Comparison of ENCODE assay signal across 7 cellular contexts in the genomic region with DNA sequence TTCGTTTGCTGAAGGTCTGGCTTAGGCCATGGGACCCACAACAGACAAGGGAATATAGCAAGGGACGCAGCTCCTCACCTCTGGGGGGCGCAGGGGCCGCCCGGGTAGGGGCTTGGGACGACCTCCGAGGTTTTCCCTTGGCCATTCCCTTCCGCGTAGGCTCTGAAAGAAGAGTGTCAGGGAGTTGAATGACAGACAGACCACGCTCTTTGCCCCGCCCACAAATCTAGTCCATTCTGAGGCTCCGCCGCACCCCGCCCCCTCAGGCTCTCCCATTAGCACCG. TPM values are rescaled to one million over a fixed set of nuclear protein-coding genes. Genes with fewer than 3 reads are reported as not detected.
A peak's percentile ranks its signal among the peaks of the same experiment; 100 is the strongest.
DNase-seq lines count a peak whose midpoint lies in the region; FAIRE-seq and TF ChIP-seq lines count a peak whose summit lies in the region.

No MANE protein-coding gene starts in this region.

- FAIRE-seq in frontal cortex (lab: Jason Lieb, UNC): no peak

- intact Hi-C loops in colonic mucosa (cut with DNase I): no loop called here
- intact Hi-C loops in tibial artery (cut with DNase I; ENCODE audit: low total_unique reads): no loop called here

- no peak overlapping the region for H3K18ac ChIP-seq in mesendoderm (ENCODE audit: low read length)

- H3K4me3 ChIP-seq in Loucy (ENCODE audit: low read length, poor library complexity, severe bottlenecking) (no peak overlapping the region), colonic mucosa (peak overlapping the region; percentile 33), mesendoderm (ENCODE audit: low read length) (no peak overlapping the region), tibial artery (peak overlapping the region; percentile 71 to 95)

- H2BK5ac ChIP-seq in mesendoderm (ENCODE audit: low read length): no peak overlapping the region

- no peak overlapping the region for H2BK15ac ChIP-seq in mesendoderm (replicated peaks; ENCODE audit: low read depth)

- TF ChIP-seq CTCF in Loucy (conservative IDR thresholded peaks at IDR 0.05; ENCODE audit: low read length): peak; percentile 36
- no peak for TF ChIP-seq CTCF in colonic mucosa (IDR thresholded peaks at IDR 0.05)
- peak in 1 of 2 experiments; percentile 21 for TF ChIP-seq CTCF in tibial artery (IDR thresholded peaks at IDR 0.05)

- peaks cover 25% of the 10 kb centered on the region; the same call in 1 of the 2 replicates for H3K36me3 ChIP-seq in Loucy (ENCODE audit: insufficient read depth, low read length)
- H3K36me3 ChIP-seq in colonic mucosa: no peaks in the 10 kb centered on the region
- H3K36me3 ChIP-seq in mesendoderm (ENCODE audit: control insufficient read depth, insufficient read depth, low read length): no peaks in the 10 kb centered on the region
- H3K36me3 ChIP-seq in tibial artery: no peaks in the 10 kb centered on the region

- DNase-seq in colonic mucosa (no peak), mesendoderm (no peak), tibial artery (no peak), frontal cortex (ENCODE audit: low spot score in 2 of 2) (no peak), hepatic stellate cell (ENCODE audit: low spot score) (no peak), NCI-H69 (lab: John Stamatoyannopoulos, UW) (no peak)

- H3K56ac ChIP-seq in mesendoderm (ENCODE audit: low read length): peak overlapping the region; percentile 69

- H3K4me2 ChIP-seq in Loucy (ENCODE audit: low read depth, low read length, poor library complexity, severe bottlenecking) (no peak overlapping the region), mesendoderm (ENCODE audit: low read length) (no peak overlapping the region)

- no peaks in the 10 kb centered on the region for H3K4me1 ChIP-seq in Loucy (ENCODE audit: insufficient read depth, low read length, poor library complexity, severe bottlenecking)
- no peaks in the 10 kb centered on the region for H3K4me1 ChIP-seq in colonic mucosa
- H3K4me1 ChIP-seq in mesendoderm (ENCODE audit: control insufficient read depth, low read depth, low read length): peaks cover 5% of the 10 kb centered on the region
- H3K4me1 ChIP-seq in tibial artery: peaks cover 0 to 15% (median 6%) of the 10 kb centered on the region in 4 donors

- no peak overlapping the region for H2AK5ac ChIP-seq in mesendoderm (ENCODE audit: low read length)

- H3K4ac ChIP-seq in mesendoderm (ENCODE audit: low read depth, low read length): no peak overlapping the region

- no peaks in the 10 kb centered on the region for H4K20me1 ChIP-seq in Loucy (ENCODE audit: insufficient read depth, low read length, poor library complexity, severe bottlenecking)

- H3K9me3 ChIP-seq in Loucy (ENCODE audit: insufficient read depth, low read depth, low read length) (no peaks in the 10 kb centered on the region), colonic mucosa (no peaks in the 10 kb centered on the region), tibial artery (no peaks in the 10 kb centered on the region)

- H3K79me2 ChIP-seq in Loucy (ENCODE audit: insufficient read depth, low read length): no peaks in the 10 kb centered on the region
- H3K79me2 ChIP-seq in mesendoderm (ENCODE audit: control insufficient read depth, insufficient read depth, low read length): no peaks in the 10 kb centered on the region

- H3K27ac ChIP-seq in colonic mucosa: peak overlapping the region; percentile 68
- H3K27ac ChIP-seq in mesendoderm (ENCODE audit: low read depth, low read length): no peak overlapping the region
- peak overlapping the region; percentile 62 to 86 for H3K27ac ChIP-seq in tibial artery

- H4K8ac ChIP-seq in mesendoderm (ENCODE audit: low read depth, low read length): no peak overlapping the region

- no peak overlapping the region for H2BK120ac ChIP-seq in mesendoderm (ENCODE audit: low read depth, low read length)

- no CpG with 5 or more reads among the region's 15 CpGs for WGBS in mesendoderm (ENCODE audit: extremely low coverage, insufficient coverage, low lambda C conversion rate)

- H3K9me2 ChIP-seq in Loucy (replicated peaks; ENCODE audit: low read depth, low read length): no peaks in the 10 kb centered on the region

- H3F3A ChIP-seq in Loucy (ENCODE audit: low read depth): no peaks in the 10 kb centered on the region

- H3K27me3 ChIP-seq in Loucy (ENCODE audit: insufficient read depth, low read length, poor library complexity, severe bottlenecking) (no peaks in the 10 kb centered on the region), colonic mucosa (no peaks in the 10 kb centered on the region), mesendoderm (ENCODE audit: insufficient read depth, low read length, poor library complexity) (no peaks in the 10 kb centered on the region), tibial artery (peaks cover 0 to 2% of the 10 kb centered on the region in 2 donors)

- H3K23ac ChIP-seq in mesendoderm (ENCODE audit: low read length): no peak overlapping the region

- no peak overlapping the region for H3K9ac ChIP-seq in Loucy (ENCODE audit: low read depth, low read length, poor library complexity, severe bottlenecking)
- H3K9ac ChIP-seq in colonic mucosa (ENCODE audit: low read depth in 2 of 2, low read length in 2 of 2): peak overlapping the region; percentile 28 to 77
- H3K9ac ChIP-seq in mesendoderm (ENCODE audit: low read length): peak overlapping the region; percentile 21

- peaks cover 11% of the 10 kb centered on the region for H3K79me1 ChIP-seq in mesendoderm (ENCODE audit: low read length)

- no peak overlapping the region for H4K5ac ChIP-seq in mesendoderm (ENCODE audit: low read length)

- no peak overlapping the region for H2AFZ ChIP-seq in Loucy (ENCODE audit: low read length)

RNA-seq across cellular contexts. Expression of a gene that starts 11.4 kb away (rescaled TPM):
- 10 to 100 TPM; 19.5 to 31.9 TPM for total RNA-seq in colonic mucosa
- 25.9 TPM for polyA plus RNA-seq in mesendoderm (2013, experiment 1 of 2)
- 24.4 TPM for polyA plus RNA-seq in mesendoderm (2013, experiment 2 of 2)
- total RNA-seq in frontal cortex: 2.4 TPM

RNA-seq across cellular contexts. Expression of a gene that starts 22.9 kb away (rescaled TPM):
- total RNA-seq in colonic mucosa: under 1 TPM; 0.49 to 0.96 TPM
- 0.06 TPM for polyA plus RNA-seq in mesendoderm (2013, experiment 1 of 2)
- 0.08 TPM for polyA plus RNA-seq in mesendoderm (2013, experiment 2 of 2)
- not detected for total RNA-seq in frontal cortex

RNA-seq across cellular contexts. Expression of a gene that starts 51.9 kb away (rescaled TPM):
- total RNA-seq in colonic mucosa: 1 to 10 TPM; 4.7 to 9.1 TPM
- polyA plus RNA-seq in mesendoderm (2013, experiment 1 of 2): 6.0 TPM
- polyA plus RNA-seq in mesendoderm (2013, experiment 2 of 2): 5.7 TPM
- total RNA-seq in frontal cortex: 1.6 TPM

Comparison
In these comparisons a context has a peak if more than half of its experiments do, and no peak if none do; other contexts are left out.
1. H3K4me3 ChIP-seq: peak in colonic mucosa (single experiment) and tibial artery (2 of 2); none in Loucy (single experiment) and mesendoderm (single experiment).